Comparison of ENCODE assay signal across 23 cellular contexts in genomic region chr2:28689764-28690163, GRCh38.
DNase-seq lines count a peak whose midpoint lies in the region; ATAC-seq and TF ChIP-seq lines count a peak whose summit lies in the region.
"Had no signal": no experiment of that assay in that cellular context is flagged by ENCODE, and none has a peak within 500 bp of the region (broad histone marks: within the 10 kb centered on the region; RNA-seq: fewer than 3 reads in every experiment).

No MANE protein-coding gene starts in this region.

- H3K4me1 ChIP-seq in IMR-90 (ENCODE audit: control insufficient read depth, insufficient read depth, low read length) (peaks cover 9% of the 10 kb centered on the region), MM.1S (ENCODE audit: low read length) (no peaks in the 10 kb centered on the region)
- H3K4me1 ChIP-seq: HAP-1 had no signal

- no peak overlapping the region for H3K14ac ChIP-seq in IMR-90 (replicated peaks; ENCODE audit: low read depth, low read length)

- H4K20me1 ChIP-seq in IMR-90 (ENCODE audit: insufficient read depth, low read length) = no peaks in the 10 kb centered on the region
- H4K20me1 ChIP-seq in MM.1S (ENCODE audit: insufficient read depth, low read length) = no peaks in the 10 kb centered on the region
- H4K20me1 ChIP-seq: BLaER1 treated with 17β-estradiol and CSF1 and Interleukin-3, amounts not matched to agents 10 nM and 100 nM had no signal

- no peaks in the 10 kb centered on the region for H3K27me3 Mint-ChIP-seq in activated T-cell treated with anti-CD3 and anti-CD28 coated beads, Interleukin-2, amount 50 U/mL, for 4 hours (ENCODE audit: low read depth)
- H3K27me3 Mint-ChIP-seq: CD4-positive, alpha-beta T cell had no signal

- dilution Hi-C loops in IMR-90 (cut with HindIII; ENCODE audit: low sequenced_read_pairs, unreplicated experiment) = no loop called here

- H2BK20ac ChIP-seq in IMR-90 (ENCODE audit: low read depth, low read length) = no peak overlapping the region

- intact Hi-C loops in IMR-90 (cut with micrococcal nuclease) = no loop called here

- H3K18ac ChIP-seq in IMR-90 (ENCODE audit: low read depth, low read length) = no peak overlapping the region

- peak overlapping the region; percentile 51; the same call in 1 of the 2 replicates for H3K4ac ChIP-seq in IMR-90 (ENCODE audit: low read depth, low read length)

- POLR2A ChIA-PET in IMR-90 (lab: Charles Lee; ENCODE audit: unreplicated experiment) = no interaction called here

- in situ Hi-C loops in IMR-90 (cut with MboI; ENCODE audit: low sequenced_read_pairs) = no loop called here

- no peak for TF ChIP-seq RAD21 in IMR-90 (IDR thresholded peaks at IDR 0.05; ENCODE audit: low read length)

- H3K4me3 Mint-ChIP-seq in activated T-cell treated with anti-CD3 and anti-CD28 coated beads, Interleukin-2, amount 50 U/mL, for 4 hours = no peak overlapping the region
- H3K4me3 Mint-ChIP-seq: CD14-positive monocyte; CD4-positive, alpha-beta T cell; HFFc6 had no signal

- no peak overlapping the region for H2BK5ac ChIP-seq in IMR-90 (ENCODE audit: low read depth, low read length, poor library complexity, severe bottlenecking)

- H4K91ac ChIP-seq in IMR-90 (ENCODE audit: insufficient read depth, low read depth, low read length) = no peak overlapping the region

- no peak overlapping the region for H3K23ac ChIP-seq in IMR-90 (ENCODE audit: low read depth, low read length)

- H3K27ac ChIP-seq in IMR-90 (ENCODE audit: insufficient read depth, low read length) (no peak overlapping the region), MM.1S (ENCODE audit: low read length) (no peak overlapping the region)
- H3K27ac ChIP-seq: A549; BLaER1 treated with 17β-estradiol and CSF1 and Interleukin-3, amounts not matched to agents 10 nM and 100 nM had no signal

- H3K36me3 ChIP-seq in IMR-90 (ENCODE audit: control insufficient read depth, insufficient read depth, low read length) (no peaks in the 10 kb centered on the region), MM.1S (replicated peaks; ENCODE audit: insufficient read depth, low read length) (no peaks in the 10 kb centered on the region)
- H3K36me3 ChIP-seq: BE2C; BLaER1 treated with 17β-estradiol and CSF1 and Interleukin-3, amounts not matched to agents 10 nM and 100 nM; HAP-1 had no signal

- ATAC-seq in IMR-90 (ENCODE audit: low read depth) = no peak
- no peak for ATAC-seq in activated T-cell treated with anti-CD3 and anti-CD28 coated beads, Interleukin-2, amount 50 U/mL, for 4 hours
- ATAC-seq: A549 had no signal

- no peaks in the 10 kb centered on the region for H3K79me1 ChIP-seq in IMR-90 (ENCODE audit: low read depth in 1 of 2, low read length in 2 of 2)

- no peak overlapping the region for H3K4me2 ChIP-seq in IMR-90 (ENCODE audit: low read depth, low read length)
- H3K4me2 ChIP-seq in MM.1S (ENCODE audit: low read depth, low read length) = no peak overlapping the region
- H3K4me2 ChIP-seq: A549; BLaER1 treated with 17β-estradiol and CSF1 and Interleukin-3, amounts not matched to agents 10 nM and 100 nM had no signal

- WGBS in IMR-90 (ENCODE audit: extremely low coverage in 2 of 2, insufficient read length in 1 of 2), 2 experiments = no CpG with 5 or more reads among the region's 2 CpGs

- H3K9me1 ChIP-seq in IMR-90 (ENCODE audit: insufficient read depth, low read length) = peaks cover 21% of the 10 kb centered on the region

- no peak overlapping the region; the same call in 1 of the 2 replicates for H2AK5ac ChIP-seq in IMR-90 (ENCODE audit: low read depth, low read length)

- H3K9me2 ChIP-seq in MM.1S (replicated peaks; ENCODE audit: insufficient read depth, low read length) = no peaks in the 10 kb centered on the region

- no peak overlapping the region for H2BK15ac ChIP-seq in IMR-90 (ENCODE audit: low read depth, low read length)

- no peaks in the 10 kb centered on the region for H3K79me2 ChIP-seq in MM.1S (ENCODE audit: low read length)

- H3K9me3 ChIP-seq in IMR-90 (ENCODE audit: control insufficient read depth, insufficient read depth, low read length) (no peaks in the 10 kb centered on the region), MM.1S (replicated peaks; ENCODE audit: insufficient read depth, low read length) (no peaks in the 10 kb centered on the region)
- H3K9me3 ChIP-seq: A549; BE2C; BLaER1 treated with 17β-estradiol and CSF1 and Interleukin-3, amounts not matched to agents 10 nM and 100 nM; HAP-1 had no signal

- H4K8ac ChIP-seq in IMR-90 (ENCODE audit: low read depth in 2 of 2, low read length in 2 of 2) = no peak overlapping the region

- H3K4me1 Mint-ChIP-seq in activated T-cell treated with anti-CD3 and anti-CD28 coated beads, Interleukin-2, amount 50 U/mL, for 4 hours (ENCODE audit: low read depth) = peaks cover 4% of the 10 kb centered on the region

- H3K9ac ChIP-seq in IMR-90 (ENCODE audit: low read depth, low read length) (no peak overlapping the region), MM.1S (ENCODE audit: low read length) (no peak overlapping the region)
- H3K9ac ChIP-seq: BLaER1 treated with 17β-estradiol and CSF1 and Interleukin-3, amounts not matched to agents 10 nM and 100 nM had no signal

- no TSS peak for BruUV-seq in IMR-90 (replicated peaks; lab: Mats Ljungman, UMichigan)

- no peaks in the 10 kb centered on the region for H3K9me3 Mint-ChIP-seq in activated T-cell treated with anti-CD3 and anti-CD28 coated beads, Interleukin-2, amount 50 U/mL, for 4 hours
- H3K9me3 Mint-ChIP-seq: CD4-positive, alpha-beta T cell; CD8-positive, alpha-beta memory T cell; HFFc6 had no signal

- no peak overlapping the region for H3K56ac ChIP-seq in IMR-90 (ENCODE audit: extremely low read depth, insufficient read depth, low read length)

- CTCF ChIA-PET in IMR-90 (lab: Yijun Ruan, JAX) = interaction anchor here (1.3 kb wide), 1 partner anchor 19 kb away, joined by 3 read pairs; no protein-coding TSS in a partner anchor

- H2AK9ac ChIP-seq in IMR-90 (replicated peaks; ENCODE audit: low read depth, low read length, poor library complexity) = no peak overlapping the region

- no peak for TF ChIP-seq POLR2A in IMR-90 (IDR thresholded peaks at IDR 0.05; ENCODE audit: low read depth, low read length)

- H3K27me3 ChIP-seq in IMR-90 (ENCODE audit: control insufficient read depth, insufficient read depth, low read length) (no peaks in the 10 kb centered on the region), MM.1S (replicated peaks; ENCODE audit: insufficient read depth, low read length) (no peaks in the 10 kb centered on the region)
- H3K27me3 ChIP-seq: BE2C; BLaER1 treated with 17β-estradiol and CSF1 and Interleukin-3, amounts not matched to agents 10 nM and 100 nM had no signal

- no peaks in the 10 kb centered on the region for H3F3A ChIP-seq in MM.1S (ENCODE audit: insufficient read depth, low read length)

- TF ChIP-seq CTCF in IMR-90 (conservative IDR thresholded peaks at IDR 0.05; ENCODE audit: low read depth, low read length) = no peak
- no peak for TF ChIP-seq CTCF in MM.1S (IDR thresholded peaks at IDR 0.05; ENCODE audit: low read length)

- H2BK120ac ChIP-seq in IMR-90 (ENCODE audit: low read depth, low read length) = 0 out of 2 replicates have a peak overlapping the region, but pooled peaks have one; percentile 5

- DNase-seq in IMR-90 = no peak
- DNase-seq in foreskin melanocyte = peak; percentile 42
- peak; percentile 53 for DNase-seq in left kidney (ENCODE audit: low read depth, low spot score)
- DNase-seq in iPS-NIHi7 (ENCODE audit: extremely low spot score) = no peak
- DNase-seq in activated T-cell treated with anti-CD3 and anti-CD28 coated beads, Interleukin-2, amount 50 U/mL, for 4 hours = no peak
- no peak for DNase-seq in MM.1S
- DNase-seq in NCI-H2196 treated with DMSO at 0.1 percent for 48 hours (lab: John Stamatoyannopoulos, UW; ENCODE audit: unreplicated experiment) = no peak
- DNase-seq: 8988T; ACHN; AML-193; BE2C; Calu3; CD4-positive, alpha-beta T cell; CD8-positive, alpha-beta memory T cell; DMS53; DMS79 treated with DMSO at 0.1 percent for 48 hours; GF-D8; GOT3; HFFc6 had no signal

- H4K5ac ChIP-seq in IMR-90 (ENCODE audit: low read depth, low read length) = no peak overlapping the region

- no peaks in the 10 kb centered on the region for H3K36me3 Mint-ChIP-seq in activated T-cell treated with anti-CD3 and anti-CD28 coated beads, Interleukin-2, amount 50 U/mL, for 4 hours (ENCODE audit: insufficient read depth)
- H3K36me3 Mint-ChIP-seq: CD14-positive monocyte; CD8-positive, alpha-beta memory T cell had no signal

- H3K4me3 ChIP-seq in IMR-90 (ENCODE audit: insufficient read depth, low read depth, low read length) (no peak overlapping the region), MM.1S (ENCODE audit: low read length) (no peak overlapping the region)
- H3K4me3 ChIP-seq: A549; BLaER1 treated with 17β-estradiol and CSF1 and Interleukin-3, amounts not matched to agents 10 nM and 100 nM; HAP-1 had no signal

- H2AFZ ChIP-seq in IMR-90 (replicated peaks; ENCODE audit: low read length, poor library complexity) (no peak overlapping the region), MM.1S (ENCODE audit: low read length) (no peak overlapping the region)

TF ChIP-seq in IMR-90, 13 proteins besides CTCF, POLR2A, EP300 and RAD21 (continues in another document):
- TF ChIP-seq CHD1 (IDR thresholded peaks at IDR 0.05; ENCODE audit: low read depth, low read length) (no peak), RCOR1 (IDR thresholded peaks at IDR 0.05; ENCODE audit: insufficient replicate concordance, low read length) (no peak), ELK1 (IDR thresholded peaks at IDR 0.05; ENCODE audit: borderline replicate concordance, low read depth, low read length) (no peak), CEBPB (IDR thresholded peaks at IDR 0.05; ENCODE audit: low read depth, low read length) (no peak), MXI1 (IDR thresholded peaks at IDR 0.05; ENCODE audit: borderline replicate concordance, low read depth, low read length) (no peak), RFX5 (IDR thresholded peaks at IDR 0.05; ENCODE audit: low read depth, low read length) (no peak), NFE2L2 (IDR thresholded peaks at IDR 0.05; ENCODE audit: low read depth, low read length) (no peak), BHLHE40 (IDR thresholded peaks at IDR 0.05; ENCODE audit: low read depth, low read length) (no peak)

Comparison
In these comparisons a context has a peak if more than half of its experiments do, and no peak if none do; other contexts are left out.
1. DNase-seq: peak in foreskin melanocyte (single experiment) and left kidney (single experiment); none in IMR-90 (single experiment), iPS-NIHi7 (single experiment), activated T-cell treated with anti-CD3 and anti-CD28 coated beads, Interleukin-2, amount 50 U/mL, for 4 hours (single experiment), MM.1S (single experiment) and NCI-H2196 treated with DMSO at 0.1 percent for 48 hours (single experiment).